In the genomic region with DNA sequence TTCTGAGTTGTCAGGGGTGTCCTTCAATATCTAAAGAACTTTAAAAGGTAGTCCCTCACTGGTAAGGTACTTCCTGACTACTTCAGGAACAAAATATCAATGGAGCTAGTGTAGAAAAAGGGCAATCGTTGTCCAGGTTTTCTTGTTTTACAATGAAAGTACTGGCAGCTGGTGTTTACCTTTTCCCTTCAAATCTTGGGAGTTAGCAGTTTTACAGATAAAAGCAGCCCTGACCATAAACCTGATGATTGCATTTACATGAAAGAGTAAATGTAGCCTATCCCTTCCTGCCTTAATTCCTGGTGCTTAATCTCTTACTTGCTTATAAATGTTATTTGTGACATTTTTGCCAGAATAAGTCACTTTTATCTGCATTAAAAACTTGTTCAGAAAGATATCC, we compare ENCODE assay signal across 22 cellular contexts.
A peak's percentile ranks its signal among the peaks of the same experiment; 100 is the strongest.
DNase-seq lines count a peak whose midpoint lies in the region; ATAC-seq and TF ChIP-seq lines count a peak whose summit lies in the region.
"Had no signal": no experiment of that assay in that cellular context is flagged by ENCODE, and none has a peak within 500 bp of the region (broad histone marks: within the 10 kb centered on the region; RNA-seq: fewer than 3 reads in every experiment).

No MANE protein-coding gene starts in this region.

- TF ChIP-seq POLR2A in adrenal gland (IDR thresholded peaks at IDR 0.05), result no peak

- no peaks in the 10 kb centered on the region for H3K79me2 ChIP-seq in hepatocyte

- H3K4me1 ChIP-seq in colonic mucosa (no peaks in the 10 kb centered on the region), hepatocyte (ENCODE audit: insufficient read depth) (no peaks in the 10 kb centered on the region), mucosa of descending colon (ENCODE audit: low read depth) (peaks cover 6% of the 10 kb centered on the region), adrenal gland (replicated peaks in 1 of 2) (no peaks in the 10 kb centered on the region)
- H3K4me1 ChIP-seq: BE2C, BLaER1 had no signal

- peak; percentile 81 for ATAC-seq in mucosa of descending colon
- ATAC-seq: GM12878 had no signal

- TF ChIP-seq CTCF in colonic mucosa (IDR thresholded peaks at IDR 0.05) (no peak), hepatocyte (IDR thresholded peaks at IDR 0.05; ENCODE audit: poor library complexity) (no peak), mucosa of descending colon (IDR thresholded peaks at IDR 0.05) (no peak), adrenal gland (IDR thresholded peaks at IDR 0.05) (no peak), coronary artery (IDR thresholded peaks at IDR 0.05) (no peak)

- H3K4me2 ChIP-seq in hepatocyte, result no peak overlapping the region
- H3K4me2 ChIP-seq: BLaER1 had no signal

- H3K36me3 ChIP-seq in colonic mucosa (no peaks in the 10 kb centered on the region), hepatocyte (replicated peaks; ENCODE audit: insufficient read depth, low read depth) (no peaks in the 10 kb centered on the region), mucosa of descending colon (ENCODE audit: low read depth) (no peaks in the 10 kb centered on the region), adrenal gland (replicated peaks in 1 of 2) (no peaks in the 10 kb centered on the region)
- H3K36me3 ChIP-seq: BE2C, BLaER1 had no signal

- H3K9me3 ChIP-seq in colonic mucosa (no peaks in the 10 kb centered on the region), hepatocyte (ENCODE audit: low read depth) (no peaks in the 10 kb centered on the region), mucosa of descending colon (no peaks in the 10 kb centered on the region), adrenal gland (replicated peaks in 1 of 3) (no peaks in the 10 kb centered on the region)
- H3K9me3 ChIP-seq: BE2C, BLaER1 had no signal

- H3K4me3 ChIP-seq in colonic mucosa (no peak overlapping the region), hepatocyte (no peak overlapping the region), mucosa of descending colon (no peak overlapping the region), adrenal gland (no peak overlapping the region), coronary artery (no peak overlapping the region)
- H3K4me3 ChIP-seq: BLaER1, GM12878 had no signal

- no peak overlapping the region for H3K9ac ChIP-seq in colonic mucosa (ENCODE audit: low read depth in 2 of 2, low read length in 2 of 2)
- H3K9ac ChIP-seq: BLaER1 had no signal

- H2AFZ ChIP-seq in hepatocyte, result no peak overlapping the region

- H3K27me3 ChIP-seq in colonic mucosa (no peaks in the 10 kb centered on the region), hepatocyte (no peaks in the 10 kb centered on the region), adrenal gland (no peaks in the 10 kb centered on the region)
- H3K27me3 ChIP-seq: BE2C, BLaER1 had no signal

- H3K9me2 ChIP-seq in hepatocyte (replicated peaks; ENCODE audit: insufficient read depth), result no peaks in the 10 kb centered on the region

- intact Hi-C loops in colonic mucosa (cut with DNase I) (no loop called here), mucosa of descending colon (cut with DNase I, micrococcal nuclease) (no loop called here), adrenal gland (cut with DNase I) (no loop called here)

- H3K27ac ChIP-seq in colonic mucosa (peak overlapping the region; percentile 10), hepatocyte (no peak overlapping the region), adrenal gland (no peak overlapping the region), coronary artery (no peak overlapping the region)
- H3K27ac ChIP-seq: BLaER1 had no signal

- no peaks in the 10 kb centered on the region for H4K20me1 ChIP-seq in hepatocyte (ENCODE audit: insufficient read depth, poor library complexity, severe bottlenecking)
- H4K20me1 ChIP-seq: BLaER1 had no signal

- DNase-seq in colonic mucosa (no peak), hepatocyte (ENCODE audit: low spot score) (peak; percentile 3), mucosa of descending colon (no peak), NOMO-1 treated with DMSO at 0.1 percent for 48 hours (lab: John Stamatoyannopoulos, UW; ENCODE audit: unreplicated experiment) (no peak), adrenal gland (no peak), coronary artery (ENCODE audit: low spot score) (no peak)
- DNase-seq: 8988T; ACHN; BE2C; C1 segment of cervical spinal cord; CD4-positive, alpha-beta memory T cell; CD4-positive, CD25-positive, alpha-beta regulatory T cell; CD8-positive, alpha-beta memory T cell; COR-L47; DMS153; DMS53; DMS79; DND-41; EL; GDM1 had no signal

- WGBS in hepatocyte (ENCODE audit: low lambda C conversion rate, missing lambda C conversion rate), result 12% methylated on average over 1 of the region's 1 CpG
- WGBS in adrenal gland, 4 donors, result 47 to 73% (median 61%) methylated on average over 1 of the region's 1 CpG
